ENCODE assay signal across 8 cellular contexts in the genomic region with DNA sequence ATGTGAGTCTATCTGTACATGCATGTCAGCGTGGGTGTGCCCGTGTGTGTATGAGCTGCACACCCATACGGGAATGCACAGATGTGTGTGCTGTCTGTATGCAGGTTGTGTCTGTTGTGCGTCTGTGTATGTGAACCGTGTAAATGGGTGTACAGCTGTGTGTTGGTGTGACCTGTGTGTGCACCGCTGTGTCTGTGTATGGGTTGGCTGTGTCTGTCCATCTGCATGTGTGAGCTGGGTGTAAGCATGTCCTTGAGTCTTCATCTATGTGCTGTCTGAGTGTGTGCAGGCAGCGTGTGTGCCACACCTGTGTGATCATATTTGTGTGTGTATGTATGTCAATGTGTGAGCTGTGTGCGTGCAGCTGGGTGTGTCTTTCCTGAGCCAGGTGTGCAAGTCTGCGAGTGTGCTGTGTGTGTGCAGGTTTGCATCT. TPM values are rescaled to one million over a fixed set of nuclear protein-coding genes. Genes with fewer than 3 reads are reported as not detected.
A peak's percentile ranks its signal among the peaks of the same experiment; 100 is the strongest.
DNase-seq lines count a peak whose midpoint lies in the region; FAIRE-seq and TF ChIP-seq lines count a peak whose summit lies in the region.

No MANE protein-coding gene starts in this region.

- H3K27ac ChIP-seq in AG04450 (ENCODE audit: low read depth, low read length), result no peak overlapping the region
- H3K27ac ChIP-seq in HUES6 (ENCODE audit: low read depth, low read length), result no peak overlapping the region
- H3K27ac ChIP-seq in endothelial cell of umbilical vein (ENCODE audit: insufficient read depth, low read depth, low read length), result no peak overlapping the region
- no peak overlapping the region for H3K27ac ChIP-seq in neural progenitor cell

- peaks cover 16% of the 10 kb centered on the region for H3K36me3 Mint-ChIP-seq in neural progenitor cell

- FAIRE-seq in endothelial cell of umbilical vein (lab: Jason Lieb, UNC), result no peak

- H4K20me1 ChIP-seq in endothelial cell of umbilical vein (replicated peaks; ENCODE audit: control insufficient read depth, extremely low read depth, insufficient read depth, low read length) (no peaks in the 10 kb centered on the region), neural progenitor cell (ENCODE audit: low read depth) (peaks cover 53% of the 10 kb centered on the region)

- BruUV-seq in endothelial cell of umbilical vein (replicated peaks; lab: Mats Ljungman, UMichigan), result no TSS peak

- no peak overlapping the region for H3K4me2 ChIP-seq in endothelial cell of umbilical vein (ENCODE audit: insufficient read depth, low read length)
- H3K4me2 ChIP-seq in neural progenitor cell, result peak overlapping the region; percentile 95

- POLR2A ChIA-PET in AG04450 (lab: Yijun Ruan, JAX) (interaction anchor here (0.5 to 1.6 kb wide), 3 partner anchors 17 to 179 kb away, joined by 3 read pairs; no protein-coding TSS in a partner anchor), endothelial cell of umbilical vein (lab: Charles Lee) (no interaction called here)

- peaks cover 22% of the 10 kb centered on the region for H3K27me3 Mint-ChIP-seq in neural progenitor cell (ENCODE audit: insufficient read depth, low read depth)

- H3F3A ChIP-seq in neural progenitor cell (ENCODE audit: low read depth), result peaks cover 38% of the 10 kb centered on the region

- H2AFZ ChIP-seq in endothelial cell of umbilical vein (ENCODE audit: low read depth, low read length) (no peak overlapping the region), neural progenitor cell (replicated peaks) (no peak overlapping the region)

- CTCF ChIA-PET in AG04450 (lab: Charles Lee) (interaction anchor here (1.3 kb wide), 1 partner anchor 107 kb away, joined by 4 read pairs; no protein-coding TSS in a partner anchor), endothelial cell of umbilical vein (lab: Charles Lee) (interaction anchor here (0.9 kb wide), 3 partner anchors 27 to 356 kb away, joined by 3 to 4 read pairs (median 3); no protein-coding TSS in a partner anchor)

- intact Hi-C loops in endothelial cell of umbilical vein (cut with micrococcal nuclease), result no loop called here

- H3K27me3 ChIP-seq in AG04450 (ENCODE audit: control insufficient read depth, insufficient read depth, low read length), result no peaks in the 10 kb centered on the region
- H3K27me3 ChIP-seq in HUES6 (ENCODE audit: control insufficient read depth, insufficient read depth, low read length), result no peaks in the 10 kb centered on the region
- H3K27me3 ChIP-seq in endothelial cell of umbilical vein (ENCODE audit: control insufficient read depth in 2 of 2, insufficient read depth in 2 of 2, low read length in 2 of 2), result peaks cover 26 to 29% of the 10 kb centered on the region in 2 experiments
- no peaks in the 10 kb centered on the region for H3K27me3 ChIP-seq in neural progenitor cell

- H3K79me2 ChIP-seq in endothelial cell of umbilical vein (ENCODE audit: control insufficient read depth, insufficient read depth, low read length) (no peaks in the 10 kb centered on the region), neural progenitor cell (ENCODE audit: low read depth) (peaks cover 58% of the 10 kb centered on the region)

- H3K9ac ChIP-seq in HUES6 (ENCODE audit: low read length) (peak overlapping the region; percentile 45), endothelial cell of umbilical vein (replicated peaks; ENCODE audit: extremely low read depth, insufficient read depth, low read length) (no peak overlapping the region), neural progenitor cell (no peak overlapping the region)

- TF ChIP-seq POLR2A in endothelial cell of umbilical vein (IDR thresholded peaks at IDR 0.05; ENCODE audit: low read depth, low read length), result no peak

- peaks cover 42% of the 10 kb centered on the region for H3K4me1 Mint-ChIP-seq in neural progenitor cell

- H3K9me3 ChIP-seq in AG04450 (ENCODE audit: control insufficient read depth, insufficient read depth, low read length) (no peaks in the 10 kb centered on the region), HUES6 (ENCODE audit: control insufficient read depth, insufficient read depth, low read depth, low read length) (no peaks in the 10 kb centered on the region), endothelial cell of umbilical vein (replicated peaks; ENCODE audit: control insufficient read depth, insufficient read depth, low read length) (no peaks in the 10 kb centered on the region), neural progenitor cell (ENCODE audit: low read depth) (no peaks in the 10 kb centered on the region)

- dilution Hi-C loops in endothelial cell of umbilical vein (cut with MboI; ENCODE audit: extremely low pct_ligation_motif_present, low sequenced_read_pairs), result no loop called here

- peak overlapping the region; percentile 89 for H3K4me3 Mint-ChIP-seq in neural progenitor cell

- TF ChIP-seq CTCF in AG04450 (IDR thresholded peaks at IDR 0.05; ENCODE audit: low read depth, low read length) (no peak), endothelial cell of umbilical vein (IDR thresholded peaks at IDR 0.05; ENCODE audit: extremely low read depth in 1 of 2, insufficient read depth in 1 of 2, low read depth in 1 of 2, low read length in 2 of 2) (no peak), neural progenitor cell (IDR thresholded peaks at IDR 0.05) (no peak)

- H3K4me1 ChIP-seq in HUES6 (ENCODE audit: control insufficient read depth, insufficient read depth, low read length) (peaks cover 11% of the 10 kb centered on the region), endothelial cell of umbilical vein (ENCODE audit: control insufficient read depth, extremely low read depth, insufficient read depth, low read length) (peaks cover 3% of the 10 kb centered on the region), neural progenitor cell (peaks cover 14% of the 10 kb centered on the region)

- no peaks in the 10 kb centered on the region for H3K9me1 ChIP-seq in endothelial cell of umbilical vein (replicated peaks; ENCODE audit: control insufficient read depth, extremely low read depth, insufficient read depth, low read length)

- H3K4me3 ChIP-seq in AG04450 (ENCODE audit: low read depth, low read length) (peak overlapping the region; percentile 82), HUES6 (ENCODE audit: low read depth, low read length) (peak overlapping the region; percentile 97), endothelial cell of umbilical vein (replicated peaks in 1 of 3; ENCODE audit: insufficient read depth in 1 of 3, low read depth in 1 of 3, low read length in 3 of 3) (no peak overlapping the region), neural progenitor cell (peak overlapping the region; percentile 72)

- H3K27ac Mint-ChIP-seq in neural progenitor cell, result peak overlapping the region; percentile 91

- no peaks in the 10 kb centered on the region for H3K9me3 Mint-ChIP-seq in neural progenitor cell

- no peak for DNase-seq in AG04450 (ENCODE audit: low read depth, low spot score)
- no peak for DNase-seq in endothelial cell of umbilical vein (ENCODE audit: low read depth, low spot score)
- DNase-seq in neural progenitor cell (ENCODE audit: low spot score), result no peak
- no peak for DNase-seq in stimulated activated CD4-positive, alpha-beta T cell treated with anti-CD3 and anti-CD28 coated beads, Interleukin-12 subunit alpha, Interleukin-12 subunit beta, amount 100 ng/mL, for 4 hours
- no peak for DNase-seq in NCI-H446 treated with DMSO at 0.1 percent for 48 hours (lab: John Stamatoyannopoulos, UW)
- DNase-seq in H4 (ENCODE audit: low spot score), result no peak
- no peak for DNase-seq in NCI-H187 treated with DMSO at 0.1 percent for 48 hours (lab: John Stamatoyannopoulos, UW)

- H3K36me3 ChIP-seq in HUES6 (ENCODE audit: control insufficient read depth, insufficient read depth, low read length) (peaks cover 19% of the 10 kb centered on the region), endothelial cell of umbilical vein (ENCODE audit: control insufficient read depth in 2 of 2, extremely low read depth in 1 of 2, insufficient read depth in 2 of 2, low read length in 2 of 2) (no peaks in the 10 kb centered on the region), neural progenitor cell (no peaks in the 10 kb centered on the region)

TF ChIP-seq in endothelial cell of umbilical vein, 7 proteins besides CTCF, POLR2A, EP300 and RAD21:
- TF ChIP-seq EZH2 (IDR thresholded peaks at IDR 0.05; ENCODE audit: borderline replicate concordance, low read depth, low read length, severe bottlenecking) (peak; percentile 40), MYC (IDR thresholded peaks at IDR 0.05; ENCODE audit: low read depth, low read length) (no peak), GATA2 (IDR thresholded peaks at IDR 0.05; ENCODE audit: insufficient read depth, insufficient read length, low read depth, low read length) (no peak), POLR2AphosphoS5 (IDR thresholded peaks at IDR 0.05; ENCODE audit: insufficient read depth, low read depth, low read length) (no peak)

RNA-seq across cellular contexts. Expression of a gene that starts 1.6 kb away (rescaled TPM):
- polyA plus RNA-seq in AG04450 (2011; rRNA removed) (8.8 and 10.5 TPM in 2 replicates), endothelial cell of umbilical vein (0.63 and 0.67 TPM in 2 replicates)
- polyA minus RNA-seq in AG04450 (2011; rRNA and poly(A)+ RNA removed), result 30.6 and 39.4 TPM in 2 replicates
- total RNA-seq in endothelial cell of umbilical vein (1.2 and 1.5 TPM in 2 replicates), neural progenitor cell (ENCODE audit: low replicate concordance) (17.1 and 71.8 TPM in 2 replicates)
- 0.39 and 0.54 TPM in 2 replicates for polyA plus RNA-seq in endothelial cell of umbilical vein (2011; cell fraction: cytosol; rRNA removed)
- 0.65 and 0.97 TPM in 2 replicates for polyA plus RNA-seq in endothelial cell of umbilical vein (2011; cell fraction: nucleus; rRNA removed)
- polyA plus RNA-seq in endothelial cell of umbilical vein (2012), result 1.0 and 2.5 TPM in 2 replicates
- 1.6 and 2.0 TPM in 2 replicates for polyA minus RNA-seq in endothelial cell of umbilical vein
- 0.61 TPM for polyA minus RNA-seq in endothelial cell of umbilical vein (2011; cell fraction: cytosol; rRNA and poly(A)+ RNA removed)
- 0.67 and 2.1 TPM in 2 replicates for polyA minus RNA-seq in endothelial cell of umbilical vein (2011; cell fraction: nucleus; rRNA and poly(A)+ RNA removed)
- total RNA-seq in H4 (2014; rRNA removed; shearing (Covaris generic)), result 1.1 and 1.5 TPM in 2 replicates

RNA-seq across cellular contexts. Expression of a gene that starts 33.0 kb away (rescaled TPM):
- not detected in 2 replicates for polyA plus RNA-seq in AG04450 (2011; rRNA removed)
- 0.13 and 0.55 TPM in 2 replicates for polyA minus RNA-seq in AG04450 (2011; rRNA and poly(A)+ RNA removed)
- 0.55 and 0.58 TPM in 2 replicates for total RNA-seq in endothelial cell of umbilical vein
- 0.56 and 0.70 TPM in 2 replicates for polyA plus RNA-seq in endothelial cell of umbilical vein
- polyA plus RNA-seq in endothelial cell of umbilical vein (2011; cell fraction: cytosol; rRNA removed), result 0.21 and 0.22 TPM in 2 replicates
- polyA plus RNA-seq in endothelial cell of umbilical vein (2011; cell fraction: nucleus; rRNA removed), result 1.0 and 1.3 TPM in 2 replicates
- 0.22 TPM in 1 of 2 replicates, not detected in the other for polyA plus RNA-seq in endothelial cell of umbilical vein (2012)
- 0.57 and 0.63 TPM in 2 replicates for polyA minus RNA-seq in endothelial cell of umbilical vein
- not detected for polyA minus RNA-seq in endothelial cell of umbilical vein (2011; cell fraction: cytosol; rRNA and poly(A)+ RNA removed)
- polyA minus RNA-seq in endothelial cell of umbilical vein (2011; cell fraction: nucleus; rRNA and poly(A)+ RNA removed), result 0.87 and 1.2 TPM in 2 replicates
- total RNA-seq in neural progenitor cell (ENCODE audit: low replicate concordance), result 2.2 and 2.3 TPM in 2 replicates
- total RNA-seq in H4 (2014; rRNA removed; shearing (Covaris generic)), result 0.43 TPM in 1 of 2 replicates, not detected in the other

Comparison
In these comparisons a context has a peak if more than half of its experiments do, and no peak if none do; other contexts are left out.
1. H3K4me3 ChIP-seq: peak in AG04450 (single experiment), HUES6 (single experiment) and neural progenitor cell (single experiment); none in endothelial cell of umbilical vein (0 of 3).